In genomic region chr3:167941234-167941995, GRCh38 we compare ENCODE assay signal across 9 cellular contexts.
DNase-seq lines count a peak whose midpoint lies in the region; ATAC-seq and TF ChIP-seq lines count a peak whose summit lies in the region.
"Had no signal": no experiment of that assay in that cellular context is flagged by ENCODE, and none has a peak within 500 bp of the region (broad histone marks: within the 10 kb centered on the region; RNA-seq: fewer than 3 reads in every experiment).

No MANE protein-coding gene starts in this region.

- H3K4me2 ChIP-seq in DND-41 (ENCODE audit: insufficient read depth, low read length) = no peak overlapping the region
- no peak overlapping the region for H3K4me2 ChIP-seq in neuronal stem cell (ENCODE audit: insufficient read depth, low read length, poor library complexity, severe bottlenecking)

- H3K79me1 ChIP-seq in neuronal stem cell (ENCODE audit: low read depth, low read length) = no peaks in the 10 kb centered on the region

- H3K36me3 ChIP-seq in DND-41 (ENCODE audit: insufficient read depth, low read length) (no peaks in the 10 kb centered on the region), neuronal stem cell (replicated peaks in 1 of 2; ENCODE audit: control insufficient read depth in 2 of 2, insufficient read depth in 2 of 2, low read length in 2 of 2) (no peaks in the 10 kb centered on the region), Caco-2 (ENCODE audit: control insufficient read depth, insufficient read depth, low read length) (no peaks in the 10 kb centered on the region), WERI-Rb-1 (no peaks in the 10 kb centered on the region)

- H2BK15ac ChIP-seq in neuronal stem cell (ENCODE audit: low read length) = no peak overlapping the region

- intact Hi-C loops in Caco-2 (cut with micrococcal nuclease; ENCODE audit: unreplicated experiment) = no loop called here

- H4K8ac ChIP-seq in neuronal stem cell (ENCODE audit: low read depth, low read length) = no peak overlapping the region

- H3K4me3 Mint-ChIP-seq in endothelial cell (ENCODE audit: unreplicated experiment) = no peak overlapping the region
- no peak overlapping the region for H3K4me3 Mint-ChIP-seq in Caco-2 (ENCODE audit: unreplicated experiment)

- H3K27me3 Mint-ChIP-seq in endothelial cell (ENCODE audit: unreplicated experiment) (no peaks in the 10 kb centered on the region), Caco-2 (ENCODE audit: insufficient read depth, unreplicated experiment) (peaks cover 2% of the 10 kb centered on the region)

- H2BK120ac ChIP-seq in neuronal stem cell (ENCODE audit: low read depth, low read length) = no peak overlapping the region

- H3K9ac ChIP-seq in DND-41 (ENCODE audit: low read depth, low read length) = no peak overlapping the region
- no peak overlapping the region for H3K9ac ChIP-seq in neuronal stem cell (ENCODE audit: low read depth, low read length, poor library complexity)

- no TSS peak for BruUV-seq in Caco-2 (replicated peaks; lab: Mats Ljungman, UMichigan)

- no peak overlapping the region for H3K23ac ChIP-seq in neuronal stem cell (ENCODE audit: low read depth, low read length, poor library complexity)

- H3K9me3 ChIP-seq in DND-41 (ENCODE audit: insufficient read depth, low read length, severe bottlenecking) (no peaks in the 10 kb centered on the region), neuronal stem cell (replicated peaks in 1 of 2; ENCODE audit: control insufficient read depth in 2 of 2, insufficient read depth in 1 of 2, low read depth in 1 of 2, low read length in 2 of 2) (peaks cover 0 to 2% of the 10 kb centered on the region in 2 donors), Caco-2 (no peaks in the 10 kb centered on the region), WERI-Rb-1 (ENCODE audit: severe bottlenecking) (no peaks in the 10 kb centered on the region)

- TF ChIP-seq CTCF in DND-41 (IDR thresholded peaks at IDR 0.05; ENCODE audit: borderline replicate concordance, extremely low read depth, low read length, poor library complexity, severe bottlenecking) (no peak), endothelial cell (IDR thresholded peaks at IDR 0.05; ENCODE audit: unreplicated experiment) (no peak), Caco-2 (IDR thresholded peaks at IDR 0.05; ENCODE audit: insufficient read depth in 1 of 2, low read depth in 1 of 2, low read length in 1 of 2, severe bottlenecking in 1 of 2, unreplicated experiment in 1 of 2) (no peak), WERI-Rb-1 (IDR thresholded peaks at IDR 0.05; ENCODE audit: low read depth, low read length) (no peak)

- no peaks in the 10 kb centered on the region for H3K79me2 ChIP-seq in DND-41 (ENCODE audit: insufficient read depth, low read length)

- H3K27me3 ChIP-seq in DND-41 (ENCODE audit: insufficient read depth, low read length, poor library complexity) (no peaks in the 10 kb centered on the region), neuronal stem cell (ENCODE audit: control insufficient read depth in 3 of 3, insufficient read depth in 3 of 3, low read depth in 1 of 3, low read length in 3 of 3) (no peaks in the 10 kb centered on the region), Caco-2 (replicated peaks; ENCODE audit: control insufficient read depth, insufficient read depth, low read length) (no peaks in the 10 kb centered on the region), WERI-Rb-1 (ENCODE audit: insufficient read depth, low read depth, severe bottlenecking) (no peaks in the 10 kb centered on the region)

- H2BK5ac ChIP-seq in neuronal stem cell (ENCODE audit: low read length) = no peak overlapping the region

- no peak for ATAC-seq in DND-41 (ENCODE audit: insufficient read depth, low read depth)
- ATAC-seq in GM18502 (IDR thresholded peaks at IDR 0.05; ENCODE audit: poor library complexity, unreplicated experiment) = no peak
- ATAC-seq in HG03175 (IDR thresholded peaks at IDR 0.05; ENCODE audit: unreplicated experiment) = no peak
- ATAC-seq: activated CD4-positive, CD25-positive, alpha-beta regulatory T cell treated with anti-CD3 and anti-CD28 coated beads, Interleukin-2, amount 50 U/mL, for 24 hours had no signal

- H3K36me3 Mint-ChIP-seq in endothelial cell (ENCODE audit: low read depth, unreplicated experiment) (no peaks in the 10 kb centered on the region), Caco-2 (ENCODE audit: insufficient read depth, unreplicated experiment) (no peaks in the 10 kb centered on the region)

- no peak overlapping the region for H2BK12ac ChIP-seq in neuronal stem cell (ENCODE audit: low read length)

- H3K4me3 ChIP-seq in DND-41 (ENCODE audit: low read depth in 1 of 2, low read length in 2 of 2) (no peak overlapping the region), neuronal stem cell (ENCODE audit: low read length in 2 of 2) (no peak overlapping the region), Caco-2 (ENCODE audit: low read depth, low read length) (no peak overlapping the region), WERI-Rb-1 (ENCODE audit: low read depth, low read length) (no peak overlapping the region)

- H3K18ac ChIP-seq in neuronal stem cell (ENCODE audit: low read length) = no peak overlapping the region

- H2AK5ac ChIP-seq in neuronal stem cell (ENCODE audit: low read depth, low read length) = no peak overlapping the region

- H3K4me1 ChIP-seq in DND-41 (ENCODE audit: insufficient read depth, low read length) = no peaks in the 10 kb centered on the region; the same call in 1 of the 2 replicates
- peaks cover 0 to 5% of the 10 kb centered on the region in 2 donors for H3K4me1 ChIP-seq in neuronal stem cell (ENCODE audit: control insufficient read depth in 2 of 2, insufficient read depth in 1 of 2, low read depth in 1 of 2, low read length in 2 of 2)
- H3K4me1 ChIP-seq in Caco-2 = no peaks in the 10 kb centered on the region

- H4K20me1 ChIP-seq in DND-41 (ENCODE audit: insufficient read depth, low read length) = no peaks in the 10 kb centered on the region

- POLR2A ChIA-PET in Caco-2 (lab: Charles Lee) = no interaction called here

- H2AFZ ChIP-seq in DND-41 (ENCODE audit: low read depth, low read length) (no peak overlapping the region), neuronal stem cell (ENCODE audit: low read length) (peak overlapping the region; percentile 79)

- H3K4me1 Mint-ChIP-seq in endothelial cell (ENCODE audit: unreplicated experiment) (peaks cover 32% of the 10 kb centered on the region), Caco-2 (ENCODE audit: low read depth, unreplicated experiment) (no peaks in the 10 kb centered on the region)

- no CpG with 5 or more reads among the region's 7 CpGs for WGBS in neuronal stem cell (ENCODE audit: extremely low coverage in 2 of 2, insufficient read length in 2 of 2, insufficient replicate concordance in 1 of 2), 2 donors

- H3K9me3 Mint-ChIP-seq in endothelial cell (ENCODE audit: unreplicated experiment) (no peaks in the 10 kb centered on the region), Caco-2 (ENCODE audit: unreplicated experiment) (no peaks in the 10 kb centered on the region)

- H4K91ac ChIP-seq in neuronal stem cell (ENCODE audit: low read depth, low read length, poor library complexity) = no peak overlapping the region

- H3K27ac Mint-ChIP-seq in endothelial cell (ENCODE audit: unreplicated experiment) (peak overlapping the region; percentile 94), Caco-2 (ENCODE audit: unreplicated experiment) (no peak overlapping the region)

- H3K27ac ChIP-seq in DND-41 (ENCODE audit: low read length) = no peak overlapping the region
- H3K27ac ChIP-seq in neuronal stem cell (replicated peaks; ENCODE audit: low read length) = no peak overlapping the region
- H3K27ac ChIP-seq in WERI-Rb-1 = no peak overlapping the region

- peak; percentile 6 for DNase-seq in DND-41
- DNase-seq in NCI-H526 treated with DMSO at 0.1 percent for 48 hours (lab: John Stamatoyannopoulos, UW) = peak; percentile 84
- DNase-seq in endothelial cell (ENCODE audit: low spot score) = peak; percentile 24
- no peak for DNase-seq in neuronal stem cell (ENCODE audit: low spot score)
- no peak for DNase-seq in Caco-2
- no peak for DNase-seq in WERI-Rb-1

- no peak overlapping the region for H3K4ac ChIP-seq in neuronal stem cell (ENCODE audit: low read length)

- H3K14ac ChIP-seq in neuronal stem cell (ENCODE audit: low read length) = no peak overlapping the region

- CTCF ChIA-PET in Caco-2 (lab: Charles Lee) = no interaction called here

Comparison
In these comparisons a context has a peak if more than half of its experiments do, and no peak if none do; other contexts are left out.
1. DNase-seq: peak in DND-41 (single experiment), NCI-H526 treated with DMSO at 0.1 percent for 48 hours (single experiment) and endothelial cell (single experiment); none in neuronal stem cell (single experiment), Caco-2 (0 of 2) and WERI-Rb-1 (single experiment).